ENCODE assay signal across 24 cellular contexts in the genomic region with DNA sequence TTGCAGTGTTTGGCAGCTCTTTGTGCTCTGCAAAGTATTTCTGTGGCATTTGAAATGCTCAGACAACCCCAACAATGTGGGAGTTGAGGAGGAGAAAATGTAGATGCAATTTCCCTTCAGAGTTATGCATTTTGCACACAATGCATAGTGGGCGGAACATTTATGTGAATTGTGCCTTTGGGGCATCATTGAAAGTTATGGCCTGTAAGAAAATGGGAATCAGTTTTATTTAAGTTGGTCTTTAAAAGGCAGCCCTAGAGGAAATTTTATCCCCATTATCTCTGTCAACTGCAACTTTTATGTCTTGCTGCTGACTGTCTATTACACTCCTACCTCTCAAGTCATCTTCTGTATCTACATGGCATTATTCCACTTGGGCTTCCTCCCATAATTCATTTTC.
"Had no signal": no experiment of that assay in that cellular context is flagged by ENCODE, and none has a peak within 500 bp of the region (broad histone marks: within the 10 kb centered on the region; RNA-seq: fewer than 3 reads in every experiment).

No MANE protein-coding gene starts in this region.

- DNase-seq: Karpas-422, KG1, MG63, NCI-H1092, NCI-H1105 treated with DMSO at 0.1 percent for 48 hours, NCI-H1417 treated with DMSO at 0.1 percent for 48 hours, NCI-H146, NCI-H1694 treated with DMSO at 0.1 percent for 48 hours, NCI-H2029, NCI-H2081 treated with DMSO at 0.1 percent for 48 hours, NCI-H2171, NCI-H226, NCI-H446, NCI-H510A, NCI-H524 treated with DMSO at 0.1 percent for 48 hours, NCI-H69, NCI-H774, OCI-M1, PC-9, Peyer's patch, SHP77 treated with DMSO at 0.1 percent for 48 hours, SJCRH30, SW 1271 had no signal

- H3K4me3 ChIP-seq: MG63, PC-9, Peyer's patch, SJCRH30 had no signal

- H3K4me2 ChIP-seq: PC-9 had no signal

- H3K9me3 ChIP-seq: MG63, Peyer's patch, SJCRH30 had no signal

- H3K4me1 ChIP-seq: Peyer's patch, SJCRH30 had no signal

- H3K27ac ChIP-seq: PC-9, Peyer's patch, SJCRH30 had no signal

- H3K36me3 ChIP-seq: MG63, Peyer's patch, SJCRH30 had no signal

- H3K27me3 ChIP-seq: MG63, Peyer's patch, SJCRH30 had no signal

- ATAC-seq: Right ventricle myocardium inferior had no signal

- H2AFZ ChIP-seq: PC-9 had no signal
